Comparison of ENCODE assay signal across 15 cellular contexts in the genomic region with DNA sequence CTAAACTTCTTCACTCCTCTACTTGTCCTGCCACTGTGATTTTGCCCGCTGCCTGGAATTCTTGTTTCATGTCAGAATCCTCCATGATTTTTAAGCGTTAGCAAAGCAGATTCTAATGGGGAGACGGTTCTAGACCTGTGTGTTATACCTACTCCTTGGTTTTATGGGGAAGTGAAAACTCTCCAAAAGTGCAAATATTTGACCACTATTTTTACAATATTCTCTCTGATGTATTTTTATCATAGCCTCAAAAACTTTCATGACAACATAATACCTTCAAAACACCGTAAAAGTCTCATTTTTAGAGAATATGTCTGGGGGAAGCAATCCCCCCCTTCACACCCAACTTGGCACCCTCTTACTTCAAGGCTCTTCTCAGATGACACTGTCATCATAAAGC. TPM values are rescaled to one million over a fixed set of nuclear protein-coding genes. Genes with fewer than 3 reads are reported as not detected.
A peak's percentile ranks its signal among the peaks of the same experiment; 100 is the strongest.
DNase-seq lines count a peak whose midpoint lies in the region; ATAC-seq, FAIRE-seq and TF ChIP-seq lines count a peak whose summit lies in the region.
"Had no signal": no experiment of that assay in that cellular context is flagged by ENCODE, and none has a peak within 500 bp of the region (broad histone marks: within the 10 kb centered on the region; RNA-seq: fewer than 3 reads in every experiment).

No MANE protein-coding gene starts in this region.

- no peaks in the 10 kb centered on the region for H3K79me2 ChIP-seq in DOHH2 (ENCODE audit: control insufficient read depth, low read length)
- no peaks in the 10 kb centered on the region for H3K79me2 ChIP-seq in Karpas-422 (ENCODE audit: low read length)

- CTCF ChIA-PET in Calu3 (lab: Charles Lee) = no interaction called here

- H3K9me3 Mint-ChIP-seq in memory B cell (no peaks in the 10 kb centered on the region), Calu3 (ENCODE audit: low read depth, unreplicated experiment) (no peaks in the 10 kb centered on the region)
- H3K9me3 Mint-ChIP-seq: H9 had no signal

- ATAC-seq in memory B cell (ENCODE audit: low read depth) = peak; percentile 46

- H3K9ac ChIP-seq in Karpas-422 (ENCODE audit: low read length) = peak overlapping the region; percentile 10

- no peak overlapping the region for H3K4me3 Mint-ChIP-seq in memory B cell
- no peak overlapping the region for H3K4me3 Mint-ChIP-seq in Calu3 (ENCODE audit: low read depth, unreplicated experiment)
- H3K4me3 Mint-ChIP-seq: CD4-positive, alpha-beta memory T cell; H9 had no signal

- H3F3A ChIP-seq in DOHH2 (ENCODE audit: control insufficient read depth, insufficient read depth) = no peaks in the 10 kb centered on the region

- no peaks in the 10 kb centered on the region for H4K20me1 ChIP-seq in DOHH2 (ENCODE audit: control insufficient read depth, insufficient read depth, low read depth, low read length)
- no peaks in the 10 kb centered on the region for H4K20me1 ChIP-seq in Karpas-422 (ENCODE audit: insufficient read depth, low read depth, low read length)

- no peaks in the 10 kb centered on the region for H3K27me3 Mint-ChIP-seq in memory B cell
- H3K27me3 Mint-ChIP-seq in Calu3 (ENCODE audit: unreplicated experiment) = no peaks in the 10 kb centered on the region

- H3K9me3 ChIP-seq in DOHH2 (ENCODE audit: control insufficient read depth, insufficient read depth, low read length) = no peaks in the 10 kb centered on the region
- no peaks in the 10 kb centered on the region for H3K9me3 ChIP-seq in Karpas-422 (ENCODE audit: low read length)
- no peaks in the 10 kb centered on the region for H3K9me3 ChIP-seq in HAP-1
- H3K9me3 ChIP-seq: SJCRH30 had no signal

- H3K9me2 ChIP-seq in DOHH2 (replicated peaks; ENCODE audit: control insufficient read depth, low read length) = no peaks in the 10 kb centered on the region
- no peaks in the 10 kb centered on the region for H3K9me2 ChIP-seq in Karpas-422 (replicated peaks; ENCODE audit: insufficient read depth, low read length)

- H3K4me2 ChIP-seq in DOHH2 (ENCODE audit: low read length) (peak overlapping the region; percentile 45), Karpas-422 (ENCODE audit: low read depth, low read length, poor library complexity, severe bottlenecking) (peak overlapping the region; percentile 53)
- H3K4me2 ChIP-seq: PC-9 had no signal

- H3K4me1 ChIP-seq in DOHH2 (ENCODE audit: control insufficient read depth, low read length) (peaks cover 31% of the 10 kb centered on the region), Karpas-422 (ENCODE audit: low read length) (peaks cover 31% of the 10 kb centered on the region), HAP-1 (peaks cover 10% of the 10 kb centered on the region)
- H3K4me1 ChIP-seq: SJCRH30 had no signal

- TF ChIP-seq CTCF in DOHH2 (IDR thresholded peaks at IDR 0.05; ENCODE audit: low read depth, low read length, poor library complexity, severe bottlenecking) = no peak
- no peak for TF ChIP-seq CTCF in Calu3 (IDR thresholded peaks at IDR 0.05; ENCODE audit: unreplicated experiment)

- peak; percentile 65 for FAIRE-seq in GM19239 (lab: Jason Lieb, UNC)
- FAIRE-seq: A204.1 had no signal

- in situ Hi-C loops in HAP-1 (cut with MboI; ENCODE audit: low sequenced_read_pairs) = no loop called here

- peak overlapping the region; percentile 29 for H3K4me3 ChIP-seq in DOHH2 (ENCODE audit: low read length)
- H3K4me3 ChIP-seq in Karpas-422 (ENCODE audit: low read length) = peak overlapping the region; percentile 3; the same call in 1 of the 2 replicates
- H3K4me3 ChIP-seq in HAP-1 = no peak overlapping the region
- H3K4me3 ChIP-seq: PC-9, SJCRH30 had no signal

- H3K36me3 Mint-ChIP-seq in memory B cell = no peaks in the 10 kb centered on the region
- H3K36me3 Mint-ChIP-seq in Calu3 (ENCODE audit: insufficient read depth, unreplicated experiment) = no peaks in the 10 kb centered on the region
- H3K36me3 Mint-ChIP-seq: CD4-positive, alpha-beta memory T cell had no signal

- BruUV-seq in Calu3 (replicated peaks; lab: Mats Ljungman, UMichigan) = no TSS peak

- H3K27ac ChIP-seq in DOHH2 (ENCODE audit: low read depth, low read length) (peak overlapping the region; percentile 14; the same call in 1 of the 2 replicates), Karpas-422 (ENCODE audit: low read length) (peak overlapping the region; percentile 50)
- H3K27ac ChIP-seq: PC-9, SJCRH30 had no signal

- intact Hi-C loops in Calu3 (cut with micrococcal nuclease; ENCODE audit: unreplicated experiment) = no loop called here

- H3K36me3 ChIP-seq in DOHH2 (ENCODE audit: control insufficient read depth, low read length) = no peaks in the 10 kb centered on the region
- H3K36me3 ChIP-seq in Karpas-422 (ENCODE audit: insufficient read depth, low read length) = no peaks in the 10 kb centered on the region
- no peaks in the 10 kb centered on the region for H3K36me3 ChIP-seq in HAP-1 (replicated peaks)
- H3K36me3 ChIP-seq: SJCRH30 had no signal

- peaks cover 13% of the 10 kb centered on the region for H3K4me1 Mint-ChIP-seq in memory B cell
- no peaks in the 10 kb centered on the region for H3K4me1 Mint-ChIP-seq in Calu3 (ENCODE audit: low read depth, unreplicated experiment)
- H3K4me1 Mint-ChIP-seq: CD4-positive, alpha-beta memory T cell had no signal

- DNase-seq in GM19239 (ENCODE audit: insufficient read length, low spot score) (no peak), Karpas-422 (peak; percentile 61), memory B cell (ENCODE audit: low spot score in 2 of 2) (no peak), NK-92 (lab: John Stamatoyannopoulos, UW; ENCODE audit: unreplicated experiment) (no peak), HAP-1 (ENCODE audit: low spot score in 2 of 2) (no peak), Calu3 (no peak)
- DNase-seq in activated CD4-positive, alpha-beta T cell treated with anti-CD3 and anti-CD28 coated beads, Interleukin-2, amount 50 U/mL, for 1 hour = no peak
- DNase-seq: CD4-positive, alpha-beta memory T cell; H9; NCI-H1092 treated with DMSO at 0.1 percent for 48 hours; NCI-H2081 treated with DMSO at 0.1 percent for 48 hours; PC-9; SJCRH30 had no signal

- H3K27ac Mint-ChIP-seq in memory B cell (no peak overlapping the region), Calu3 (ENCODE audit: unreplicated experiment) (no peak overlapping the region)
- H3K27ac Mint-ChIP-seq: CD4-positive, alpha-beta memory T cell had no signal

- peak overlapping the region; percentile 76 for H2AFZ ChIP-seq in Karpas-422 (ENCODE audit: low read length)
- H2AFZ ChIP-seq: PC-9 had no signal

- H3K27me3 ChIP-seq in DOHH2 (ENCODE audit: control insufficient read depth, low read length) (no peaks in the 10 kb centered on the region), Karpas-422 (ENCODE audit: low read length) (no peaks in the 10 kb centered on the region), HAP-1 (ENCODE audit: low read depth) (no peaks in the 10 kb centered on the region)

RNA-seq across cellular contexts. Expression of gene KRAS, which starts 12.9 kb away (rescaled TPM):
- total RNA-seq in Karpas-422 (2014; rRNA removed; shearing (Covaris generic); ENCODE audit: low replicate concordance) = 13.5 and 35.8 TPM in 2 replicates
- 29.5 and 35.2 TPM in 2 replicates for total RNA-seq in Calu3 (2022)
